15 cellular contexts compared by ENCODE assay signal in the genomic region with DNA sequence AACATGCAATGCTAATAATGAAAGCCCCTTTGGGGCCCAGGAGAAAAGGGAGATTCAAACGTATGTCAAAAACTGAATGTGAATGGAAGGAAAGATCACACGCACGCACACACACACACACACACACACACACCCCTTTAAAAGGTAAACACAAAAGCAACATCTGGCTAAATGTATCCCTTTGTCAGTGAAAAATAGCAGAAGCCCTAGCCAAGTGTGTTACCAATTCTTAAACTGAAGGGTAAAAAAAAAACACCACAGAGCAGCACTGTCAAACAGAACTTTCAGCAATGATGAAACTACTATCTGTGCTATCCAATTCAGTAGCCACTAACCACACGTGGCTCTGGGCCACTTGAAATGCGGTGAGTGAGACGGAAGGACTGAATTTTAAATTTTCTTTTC. TPM values are rescaled to one million over a fixed set of nuclear protein-coding genes. Genes with fewer than 3 reads are reported as not detected.
A peak's percentile ranks its signal among the peaks of the same experiment; 100 is the strongest.
DNase-seq lines count a peak whose midpoint lies in the region; ATAC-seq, FAIRE-seq and TF ChIP-seq lines count a peak whose summit lies in the region.
"Had no signal": no experiment of that assay in that cellular context is flagged by ENCODE, and none has a peak within 500 bp of the region (broad histone marks: within the 10 kb centered on the region; RNA-seq: fewer than 3 reads in every experiment).

No MANE protein-coding gene starts in this region.

- peaks cover 83% of the 10 kb centered on the region for H3K4me1 ChIP-seq in OCI-LY3 (ENCODE audit: low read length)
- H3K4me1 ChIP-seq in SJCRH30 = peaks cover 16% of the 10 kb centered on the region
- H3K4me1 ChIP-seq in aorta (ENCODE audit: control insufficient read depth in 1 of 2, insufficient read depth in 2 of 2, low read length in 2 of 2) = peaks cover 2 to 4% of the 10 kb centered on the region in 2 donors

- no peak for ATAC-seq in effector memory CD8-positive, alpha-beta T cell (replicated peaks)
- no peak for ATAC-seq in aorta (ENCODE audit: low FRiP score)
- ATAC-seq: HepG2 had no signal

- peak; percentile 96 for FAIRE-seq in GM12892 (lab: Jason Lieb, UNC)
- FAIRE-seq: endometrium, HepG2 had no signal

- peak overlapping the region; percentile 87 for H3K4me2 ChIP-seq in OCI-LY3 (ENCODE audit: low read length)

- H3K27me3 Mint-ChIP-seq in effector memory CD8-positive, alpha-beta T cell = no peaks in the 10 kb centered on the region

- H3K9me3 ChIP-seq in OCI-LY3 (ENCODE audit: insufficient read depth, low read length) = no peaks in the 10 kb centered on the region
- H3K9me3 ChIP-seq in SJCRH30 (replicated peaks) = no peaks in the 10 kb centered on the region
- no peaks in the 10 kb centered on the region for H3K9me3 ChIP-seq in aorta (ENCODE audit: control insufficient read depth, low read length)

- peaks cover 58 to 77% of the 10 kb centered on the region in 2 donors for H3K4me1 Mint-ChIP-seq in effector memory CD8-positive, alpha-beta T cell (ENCODE audit: low read depth in 2 of 2)

- H3K9ac ChIP-seq in OCI-LY3 (ENCODE audit: low read length) = peak overlapping the region; percentile 75

- TF ChIP-seq CTCF in OCI-LY3 (IDR thresholded peaks at IDR 0.05; ENCODE audit: low read depth, low read length) = no peak

- WGBS in aorta, 2 donors = 74 to 82% methylated on average over 6 of the region's 6 CpGs

- H3K27me3 ChIP-seq in OCI-LY3 (ENCODE audit: low read depth, low read length) (no peaks in the 10 kb centered on the region), SJCRH30 (no peaks in the 10 kb centered on the region), aorta (ENCODE audit: control insufficient read depth in 1 of 2, insufficient read depth in 2 of 2, low read length in 1 of 2) (no peaks in the 10 kb centered on the region)

- H3K27ac ChIP-seq in OCI-LY3 (ENCODE audit: low read length) (peak overlapping the region; percentile 95), SJCRH30 (no peak overlapping the region), aorta (ENCODE audit: low read depth in 1 of 2, low read length in 2 of 2) (no peak overlapping the region)

- peak; percentile 59; the same call in 1 of the 2 replicates for TF ChIP-seq POLR2A in GM12892 (IDR thresholded peaks at IDR 0.05; ENCODE audit: low read depth, low read length)

- H2AFZ ChIP-seq in OCI-LY3 (ENCODE audit: low read depth, low read length) = no peak overlapping the region

- peaks cover 70% of the 10 kb centered on the region for H4K20me1 ChIP-seq in OCI-LY3 (ENCODE audit: insufficient read depth, low read length)

- no peaks in the 10 kb centered on the region for H3K9me3 Mint-ChIP-seq in effector memory CD8-positive, alpha-beta T cell
- H3K9me3 Mint-ChIP-seq: type B pancreatic cell had no signal

- H3K36me3 ChIP-seq in OCI-LY3 (replicated peaks; ENCODE audit: low read depth, low read length) (peaks cover 43% of the 10 kb centered on the region), SJCRH30 (peaks cover 4% of the 10 kb centered on the region; the same call in 1 of the 2 replicates), aorta (ENCODE audit: control insufficient read depth in 1 of 2, insufficient read depth in 2 of 2, low read length in 1 of 2) (peaks cover 0 to 3% of the 10 kb centered on the region in 2 donors)

- peak overlapping the region; percentile 58 to 74 for H3K4me3 Mint-ChIP-seq in effector memory CD8-positive, alpha-beta T cell
- H3K4me3 Mint-ChIP-seq: type B pancreatic cell had no signal

- DNase-seq in AML-193 (lab: John Stamatoyannopoulos, UW) (peak; percentile 23 to 37), GM12892 (ENCODE audit: insufficient read length) (no peak), SJCRH30 (no peak), aorta (no peak), amygdala (lab: John Stamatoyannopoulos, UW) (no peak), glomerular visceral epithelial cell (ENCODE audit: extremely low spot score) (no peak)
- DNase-seq in effector memory CD8-positive, alpha-beta T cell = peak in 2 of 3 experiments; percentile 9 to 24
- DNase-seq: activated gamma-delta T cell; NCI-H446; nucleus accumbens; stimulated activated CD4-positive, alpha-beta T cell treated with anti-CD3 and anti-CD28 coated beads, Interleukin-4, amount 100 ng/mL, for 1 hour had no signal

- peak overlapping the region; percentile 71 to 99 for H3K27ac Mint-ChIP-seq in effector memory CD8-positive, alpha-beta T cell
- H3K27ac Mint-ChIP-seq: type B pancreatic cell had no signal

- peaks cover 97% of the 10 kb centered on the region for H3K79me2 ChIP-seq in OCI-LY3 (ENCODE audit: low read length)

- intact Hi-C loops in aorta (cut with DNase I) = no loop called here

- peaks cover 39% of the 10 kb centered on the region for H3K36me3 Mint-ChIP-seq in effector memory CD8-positive, alpha-beta T cell (ENCODE audit: insufficient read depth)

- peak overlapping the region; percentile 88 for H3K4me3 ChIP-seq in OCI-LY3 (ENCODE audit: low read length)
- H3K4me3 ChIP-seq in SJCRH30 = no peak overlapping the region
- no peak overlapping the region for H3K4me3 ChIP-seq in aorta (ENCODE audit: low read length in 2 of 2)

RNA-seq across cellular contexts. Expression of gene RFTN1, which starts 4.9 kb away (rescaled TPM):
- 163 TPM for polyA plus RNA-seq in GM12892 (2012; ENCODE audit: missing spikeins)
- total RNA-seq in SJCRH30 (2014; rRNA removed; shearing (Covaris generic)) = 17.0 and 20.1 TPM in 2 replicates
- total RNA-seq in aorta = 100 to 1,000 TPM in 1 of 2 donors, 10 to 100 TPM in 1; 87.3 to 119 TPM
- 10 to 100 TPM; 12.7 to 31.4 TPM for polyA plus RNA-seq in aorta
- total RNA-seq: HepG2 had no signal
- polyA plus RNA-seq: HepG2 had no signal

Comparison
In these comparisons a context has a peak if more than half of its experiments do, and no peak if none do; other contexts are left out.
1. DNase-seq: peak in AML-193 (2 of 2) and effector memory CD8-positive, alpha-beta T cell (2 of 3); none in GM12892 (single experiment), SJCRH30 (0 of 2), aorta (0 of 2), amygdala (0 of 56) and glomerular visceral epithelial cell (single experiment).